In the genomic region with DNA sequence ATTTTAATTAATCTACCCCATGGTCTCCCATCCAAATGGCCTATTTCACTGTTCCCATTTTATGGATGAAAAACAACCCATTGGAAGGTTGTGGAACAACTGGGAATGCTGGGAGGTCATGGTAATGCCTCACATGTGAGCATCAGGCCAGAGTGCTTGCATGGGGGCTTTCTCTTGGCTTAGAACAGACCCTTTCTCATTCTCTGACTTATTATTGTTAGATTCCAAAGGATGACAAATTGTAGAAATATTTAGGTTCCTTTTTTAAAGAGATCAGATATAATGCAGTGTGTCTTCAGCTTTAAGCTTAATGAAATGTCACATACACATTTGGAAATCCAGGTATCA, we compare ENCODE assay signal across 13 cellular contexts.
DNase-seq lines count a peak whose midpoint lies in the region; ATAC-seq, FAIRE-seq and TF ChIP-seq lines count a peak whose summit lies in the region.
"Had no signal": no experiment of that assay in that cellular context is flagged by ENCODE, and none has a peak within 500 bp of the region (broad histone marks: within the 10 kb centered on the region; RNA-seq: fewer than 3 reads in every experiment).

No MANE protein-coding gene starts in this region.

- no peak for TF ChIP-seq EP300 in transverse colon (IDR thresholded peaks at IDR 0.05; ENCODE audit: low read depth)

- H3K27ac Mint-ChIP-seq in glutamatergic neuron (ENCODE audit: unreplicated experiment) = no peak overlapping the region

- FAIRE-seq in H54 (lab: Jason Lieb, UNC) = no peak

- TF ChIP-seq CTCF in left ventricle myocardium inferior (IDR thresholded peaks at IDR 0.05; ENCODE audit: borderline replicate concordance) = peak; percentile 3
- TF ChIP-seq CTCF in heart right ventricle (IDR thresholded peaks at IDR 0.05) = peak in 1 of 9 donors; percentile 3
- peak; percentile 48 for TF ChIP-seq CTCF in VCaP (conservative IDR thresholded peaks at IDR 0.05)
- peak; percentile 13 for TF ChIP-seq CTCF in glutamatergic neuron (IDR thresholded peaks at IDR 0.05; ENCODE audit: partially characterized antibody, unreplicated experiment)
- TF ChIP-seq CTCF in transverse colon (IDR thresholded peaks at IDR 0.05) = no peak

- H3K27ac ChIP-seq in left ventricle myocardium inferior (replicated peaks) = no peak overlapping the region
- H3K27ac ChIP-seq in heart right ventricle = no peak overlapping the region
- no peak overlapping the region for H3K27ac ChIP-seq in VCaP
- H3K27ac ChIP-seq in transverse colon = no peak overlapping the region
- H3K27ac ChIP-seq: gastroesophageal sphincter, spleen had no signal

- no peak overlapping the region for H3K4me3 Mint-ChIP-seq in glutamatergic neuron (ENCODE audit: unreplicated experiment)
- H3K4me3 Mint-ChIP-seq: activated T-cell treated with anti-CD3 and anti-CD28 coated beads, Interleukin-2, amount 50 U/mL, for 4 hours had no signal

- H3K9me3 ChIP-seq in left ventricle myocardium inferior (replicated peaks) (no peaks in the 10 kb centered on the region), heart right ventricle (no peaks in the 10 kb centered on the region), transverse colon (no peaks in the 10 kb centered on the region)
- H3K9me3 ChIP-seq: gastroesophageal sphincter, spleen had no signal

- no peaks in the 10 kb centered on the region for H3K27me3 Mint-ChIP-seq in glutamatergic neuron (ENCODE audit: unreplicated experiment)

- DNase-seq in left ventricle myocardium inferior (no peak), heart right ventricle (no peak), glutamatergic neuron (no peak), transverse colon (no peak), H54 (ENCODE audit: insufficient read length, low spot score) (no peak), GM19240 (ENCODE audit: insufficient read length, low spot score) (no peak), cerebellum (ENCODE audit: low spot score) (no peak)
- DNase-seq: activated T-cell treated with anti-CD3 and anti-CD28 coated beads, Interleukin-2, amount 50 U/mL, for 4 hours; spleen; stimulated activated CD4-positive, alpha-beta T cell treated with anti-CD3 and anti-CD28 coated beads, Interleukin-4, amount 100 ng/mL, for 24 hours; stimulated activated naive CD8-positive, alpha-beta T cell treated with anti-CD3 and anti-CD28 coated beads, Interleukin-15, Interleukin-2, amounts not matched to agents 100 U/mL and 50 U/mL, for 24 hours had no signal

- no peak for TF ChIP-seq POLR2A in transverse colon (IDR thresholded peaks at IDR 0.05)
- no peak for TF ChIP-seq POLR2A in H54 (IDR thresholded peaks at IDR 0.05; ENCODE audit: low read depth, low read length)

- no peaks in the 10 kb centered on the region for H3K36me3 Mint-ChIP-seq in glutamatergic neuron (ENCODE audit: unreplicated experiment)

- no peaks in the 10 kb centered on the region for H3K36me3 ChIP-seq in left ventricle myocardium inferior
- no peaks in the 10 kb centered on the region for H3K36me3 ChIP-seq in heart right ventricle
- no peaks in the 10 kb centered on the region for H3K36me3 ChIP-seq in transverse colon
- H3K36me3 ChIP-seq: gastroesophageal sphincter, spleen had no signal

- H3K4me1 Mint-ChIP-seq in glutamatergic neuron (ENCODE audit: low read depth, unreplicated experiment) = peaks cover 8% of the 10 kb centered on the region

- H3K27me3 ChIP-seq in left ventricle myocardium inferior (ENCODE audit: low read depth) (no peaks in the 10 kb centered on the region), heart right ventricle (no peaks in the 10 kb centered on the region), transverse colon (no peaks in the 10 kb centered on the region)
- H3K27me3 ChIP-seq: gastroesophageal sphincter, spleen had no signal

- H3K4me3 ChIP-seq in left ventricle myocardium inferior (no peak overlapping the region), heart right ventricle (no peak overlapping the region), transverse colon (no peak overlapping the region)
- H3K4me3 ChIP-seq: gastroesophageal sphincter, spleen had no signal

- ATAC-seq in heart right ventricle = no peak
- ATAC-seq: activated T-cell treated with anti-CD3 and anti-CD28 coated beads, Interleukin-2, amount 50 U/mL, for 4 hours; stimulated activated naive CD8-positive, alpha-beta T cell treated with anti-CD3 and anti-CD28 coated beads, Interleukin-15, Interleukin-2, amounts not matched to agents 100 U/mL and 50 U/mL, for 24 hours had no signal

- peaks cover 4% of the 10 kb centered on the region for H3K4me1 ChIP-seq in left ventricle myocardium inferior
- H3K4me1 ChIP-seq in heart right ventricle = no peaks in the 10 kb centered on the region
- no peaks in the 10 kb centered on the region for H3K4me1 ChIP-seq in transverse colon

- in situ Hi-C loops in transverse colon (cut with MboI; ENCODE audit: low pct_ligation_motif_present in 1 of 4, low pct_unique_long_range_greater_than_20kb in 1 of 4, low sequenced_read_pairs in 3 of 4) = loop anchor here in 2 of 4 donors (25.0 kb wide), 2 partner anchors 750 to 775 kb away; no protein-coding TSS in a partner anchor

- no peaks in the 10 kb centered on the region for H3K9me3 Mint-ChIP-seq in glutamatergic neuron (ENCODE audit: unreplicated experiment)
- H3K9me3 Mint-ChIP-seq: activated T-cell treated with anti-CD3 and anti-CD28 coated beads, Interleukin-2, amount 50 U/mL, for 4 hours had no signal

- intact Hi-C loops in left ventricle myocardium inferior (cut with micrococcal nuclease) (no loop called here), heart right ventricle (cut with DNase I) (loop anchor here in 7 of 10 donors (2.0 to 10.0 kb wide), 6 partner anchors 735 to 927 kb away; partner anchors contain the start of gene LMO4 (in 3 of the 7)), transverse colon (cut with DNase I; ENCODE audit: low total_unique reads) (no loop called here)

Comparison
In these comparisons a context has a peak if more than half of its experiments do, and no peak if none do; other contexts are left out.
1. intact Hi-C loops: an anchor here in heart right ventricle (2.0 to 10.0 kb wide); none called in left ventricle myocardium inferior and transverse colon.
2. CTCF ChIP-seq: peak in left ventricle myocardium inferior (single experiment), VCaP (single experiment) and glutamatergic neuron (single experiment); none in transverse colon (0 of 5).